Comparison of ENCODE assay signal across 1 cellular context in the genomic region with DNA sequence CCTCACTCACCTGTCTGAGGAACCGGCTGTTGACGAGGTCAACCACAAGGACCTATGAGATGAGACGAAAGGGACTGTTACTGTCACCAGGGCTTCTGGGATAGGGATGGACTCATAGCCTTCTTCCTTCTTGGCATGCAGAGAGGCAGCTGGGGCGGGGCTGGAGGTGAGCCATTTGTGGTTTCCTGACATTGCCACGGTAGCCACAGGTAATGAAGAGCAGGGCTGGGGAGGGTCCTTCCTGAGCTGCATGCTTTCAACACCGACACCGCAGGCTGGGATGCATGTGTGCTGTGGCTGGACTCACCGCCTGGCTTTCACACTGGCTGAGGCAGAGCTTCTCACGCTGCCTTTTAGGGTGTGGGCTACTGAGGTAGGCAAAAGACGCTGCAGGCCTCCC.
TF ChIP-seq lines count a peak whose summit lies in the region.

No MANE protein-coding gene starts in this region.

TF ChIP-seq in SK-N-SH, 30 proteins besides CTCF, POLR2A, EP300 and RAD21 (continued from another document):
- TF ChIP-seq, protein P1, sequence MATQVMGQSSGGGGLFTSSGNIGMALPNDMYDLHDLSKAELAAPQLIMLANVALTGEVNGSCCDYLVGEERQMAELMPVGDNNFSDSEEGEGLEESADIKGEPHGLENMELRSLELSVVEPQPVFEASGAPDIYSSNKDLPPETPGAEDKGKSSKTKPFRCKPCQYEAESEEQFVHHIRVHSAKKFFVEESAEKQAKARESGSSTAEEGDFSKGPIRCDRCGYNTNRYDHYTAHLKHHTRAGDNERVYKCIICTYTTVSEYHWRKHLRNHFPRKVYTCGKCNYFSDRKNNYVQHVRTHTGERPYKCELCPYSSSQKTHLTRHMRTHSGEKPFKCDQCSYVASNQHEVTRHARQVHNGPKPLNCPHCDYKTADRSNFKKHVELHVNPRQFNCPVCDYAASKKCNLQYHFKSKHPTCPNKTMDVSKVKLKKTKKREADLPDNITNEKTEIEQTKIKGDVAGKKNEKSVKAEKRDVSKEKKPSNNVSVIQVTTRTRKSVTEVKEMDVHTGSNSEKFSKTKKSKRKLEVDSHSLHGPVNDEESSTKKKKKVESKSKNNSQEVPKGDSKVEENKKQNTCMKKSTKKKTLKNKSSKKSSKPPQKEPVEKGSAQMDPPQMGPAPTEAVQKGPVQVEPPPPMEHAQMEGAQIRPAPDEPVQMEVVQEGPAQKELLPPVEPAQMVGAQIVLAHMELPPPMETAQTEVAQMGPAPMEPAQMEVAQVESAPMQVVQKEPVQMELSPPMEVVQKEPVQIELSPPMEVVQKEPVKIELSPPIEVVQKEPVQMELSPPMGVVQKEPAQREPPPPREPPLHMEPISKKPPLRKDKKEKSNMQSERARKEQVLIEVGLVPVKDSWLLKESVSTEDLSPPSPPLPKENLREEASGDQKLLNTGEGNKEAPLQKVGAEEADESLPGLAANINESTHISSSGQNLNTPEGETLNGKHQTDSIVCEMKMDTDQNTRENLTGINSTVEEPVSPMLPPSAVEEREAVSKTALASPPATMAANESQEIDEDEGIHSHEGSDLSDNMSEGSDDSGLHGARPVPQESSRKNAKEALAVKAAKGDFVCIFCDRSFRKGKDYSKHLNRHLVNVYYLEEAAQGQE (IDR thresholded peaks at IDR 0.05; ENCODE audit: low read depth, low read length) = no peak
- TF ChIP-seq, protein P2, sequence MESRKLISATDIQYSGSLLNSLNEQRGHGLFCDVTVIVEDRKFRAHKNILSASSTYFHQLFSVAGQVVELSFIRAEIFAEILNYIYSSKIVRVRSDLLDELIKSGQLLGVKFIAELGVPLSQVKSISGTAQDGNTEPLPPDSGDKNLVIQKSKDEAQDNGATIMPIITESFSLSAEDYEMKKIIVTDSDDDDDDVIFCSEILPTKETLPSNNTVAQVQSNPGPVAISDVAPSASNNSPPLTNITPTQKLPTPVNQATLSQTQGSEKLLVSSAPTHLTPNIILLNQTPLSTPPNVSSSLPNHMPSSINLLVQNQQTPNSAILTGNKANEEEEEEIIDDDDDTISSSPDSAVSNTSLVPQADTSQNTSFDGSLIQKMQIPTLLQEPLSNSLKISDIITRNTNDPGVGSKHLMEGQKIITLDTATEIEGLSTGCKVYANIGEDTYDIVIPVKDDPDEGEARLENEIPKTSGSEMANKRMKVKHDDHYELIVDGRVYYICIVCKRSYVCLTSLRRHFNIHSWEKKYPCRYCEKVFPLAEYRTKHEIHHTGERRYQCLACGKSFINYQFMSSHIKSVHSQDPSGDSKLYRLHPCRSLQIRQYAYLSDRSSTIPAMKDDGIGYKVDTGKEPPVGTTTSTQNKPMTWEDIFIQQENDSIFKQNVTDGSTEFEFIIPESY (IDR thresholded peaks at IDR 0.05; ENCODE audit: borderline replicate concordance, low read depth) = no peak
- no peak for TF ChIP-seq MEF2A (IDR thresholded peaks at IDR 0.05; ENCODE audit: borderline replicate concordance, low read depth)
- no peak for TF ChIP-seq TCF12 (IDR thresholded peaks at IDR 0.05)
- no peak for TF ChIP-seq CHD2 (IDR thresholded peaks at IDR 0.05; ENCODE audit: low read length, partially characterized antibody)
- TF ChIP-seq, protein P3, sequence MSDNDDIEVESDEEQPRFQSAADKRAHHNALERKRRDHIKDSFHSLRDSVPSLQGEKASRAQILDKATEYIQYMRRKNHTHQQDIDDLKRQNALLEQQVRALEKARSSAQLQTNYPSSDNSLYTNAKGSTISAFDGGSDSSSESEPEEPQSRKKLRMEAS (IDR thresholded peaks at IDR 0.05; ENCODE audit: low read depth) = no peak
- TF ChIP-seq, protein P4, sequence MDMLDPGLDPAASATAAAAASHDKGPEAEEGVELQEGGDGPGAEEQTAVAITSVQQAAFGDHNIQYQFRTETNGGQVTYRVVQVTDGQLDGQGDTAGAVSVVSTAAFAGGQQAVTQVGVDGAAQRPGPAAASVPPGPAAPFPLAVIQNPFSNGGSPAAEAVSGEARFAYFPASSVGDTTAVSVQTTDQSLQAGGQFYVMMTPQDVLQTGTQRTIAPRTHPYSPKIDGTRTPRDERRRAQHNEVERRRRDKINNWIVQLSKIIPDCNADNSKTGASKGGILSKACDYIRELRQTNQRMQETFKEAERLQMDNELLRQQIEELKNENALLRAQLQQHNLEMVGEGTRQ (IDR thresholded peaks at IDR 0.05; ENCODE audit: borderline replicate concordance, low read depth, low read length) = no peak
- no peak for TF ChIP-seq MXI1 (IDR thresholded peaks at IDR 0.05; ENCODE audit: low read depth, low read length)
- TF ChIP-seq RXRA (IDR thresholded peaks at IDR 0.05; ENCODE audit: borderline replicate concordance, low read depth) = no peak
